In genomic region chr14:61832783-61833182, GRCh38 we compare ENCODE assay signal across 26 cellular contexts. TPM values are rescaled to one million over a fixed set of nuclear protein-coding genes. Genes with fewer than 3 reads are reported as not detected.
"Had no signal": no experiment of that assay in that cellular context is flagged by ENCODE, and none has a peak within 500 bp of the region (broad histone marks: within the 10 kb centered on the region; RNA-seq: fewer than 3 reads in every experiment).

No MANE protein-coding gene starts in this region.

- ATAC-seq: effector memory CD8-positive, alpha-beta T cell; foreskin keratinocyte; gastroesophageal sphincter; heart left ventricle; left cardiac atrium; left lung; left ventricle myocardium superior; lower lobe of right lung; naive thymus-derived CD4-positive, alpha-beta T cell; natural killer cell had no signal

- H3K9me3 Mint-ChIP-seq: dendritic cell treated with granulocyte-macrophage colony-stimulating factor and Interleukin-4, amounts not matched to agents 40 ng/mL and 50 ng/mL, for 4 days; effector memory CD8-positive, alpha-beta T cell; endodermal cell; immature natural killer cell; memory B cell; naive thymus-derived CD4-positive, alpha-beta T cell; natural killer cell had no signal

- H3K79me2 ChIP-seq: hepatocyte had no signal

- H2AFZ ChIP-seq: hepatocyte had no signal

- H3K36me3 ChIP-seq: colonic mucosa, esophagus muscularis mucosa, gastroesophageal sphincter, heart left ventricle, left lung, lower lobe of right lung had no signal

- H3K27ac Mint-ChIP-seq: dendritic cell treated with granulocyte-macrophage colony-stimulating factor and Interleukin-4, amounts not matched to agents 40 ng/mL and 50 ng/mL, for 4 days; effector memory CD8-positive, alpha-beta T cell; endodermal cell; immature natural killer cell; memory B cell; naive thymus-derived CD4-positive, alpha-beta T cell; natural killer cell had no signal

- H3K4me3 ChIP-seq: colonic mucosa, esophagus muscularis mucosa, gastroesophageal sphincter, heart left ventricle, hepatocyte, left lung, lower lobe of right lung had no signal

- H3K4me1 ChIP-seq: colonic mucosa, esophagus muscularis mucosa, foreskin keratinocyte, gastroesophageal sphincter, heart left ventricle, left lung, lower lobe of right lung had no signal

- H3K9me3 ChIP-seq: colonic mucosa, esophagus muscularis mucosa, gastroesophageal sphincter, heart left ventricle, left lung, lower lobe of right lung had no signal

- H3K4me1 Mint-ChIP-seq: immature natural killer cell, memory B cell, natural killer cell had no signal

- H3K27ac ChIP-seq: colonic mucosa, esophagus muscularis mucosa, foreskin keratinocyte, gastroesophageal sphincter, heart left ventricle, hepatocyte, left lung, lower lobe of right lung had no signal

- DNase-seq: colonic mucosa; cortex of kidney; effector CD8-positive, alpha-beta T cell; effector memory CD8-positive, alpha-beta T cell; endodermal cell; foreskin keratinocyte; heart left ventricle; hypothalamus; immature natural killer cell; left cardiac atrium; left lung; left ventricle myocardium superior; lower lobe of right lung; mesendoderm; midbrain; naive thymus-derived CD4-positive, alpha-beta T cell; natural killer cell had no signal

- H3K4me3 Mint-ChIP-seq: dendritic cell treated with granulocyte-macrophage colony-stimulating factor and Interleukin-4, amounts not matched to agents 40 ng/mL and 50 ng/mL, for 4 days; effector memory CD8-positive, alpha-beta T cell; endodermal cell; immature natural killer cell; memory B cell; naive thymus-derived CD4-positive, alpha-beta T cell; natural killer cell had no signal

- H3K27me3 ChIP-seq: colonic mucosa, esophagus muscularis mucosa, foreskin keratinocyte, gastroesophageal sphincter, hepatocyte, left lung had no signal

- FAIRE-seq: endometrium, frontal cortex, islet of Langerhans, keratinocyte had no signal

- H3K4me2 ChIP-seq: hepatocyte had no signal

- H3K36me3 Mint-ChIP-seq: immature natural killer cell; memory B cell; naive thymus-derived CD4-positive, alpha-beta T cell; natural killer cell had no signal

RNA-seq across cellular contexts. Expression of gene SYT16, which starts 20.3 kb away (rescaled TPM):
- total RNA-seq: left ventricle myocardium superior; naive thymus-derived CD4-positive, alpha-beta T cell had no signal
- polyA plus RNA-seq: heart left ventricle; immature natural killer cell; naive thymus-derived CD4-positive, alpha-beta T cell had no signal
